ENCODE assay signal across 8 cellular contexts in genomic region chrY:12905520-12905887, GRCh38. TPM values are rescaled to one million over a fixed set of nuclear protein-coding genes. Genes with fewer than 3 reads are reported as not detected.
DNase-seq lines count a peak whose midpoint lies in the region; ATAC-seq lines count a peak whose summit lies in the region.

No MANE protein-coding gene starts in this region.

- H3K4me3 ChIP-seq in HUES64 (ENCODE audit: low read length) = peak overlapping the region; percentile 97

- ATAC-seq in GM18498 (IDR thresholded peaks at IDR 0.05; ENCODE audit: unreplicated experiment) (peak; percentile 46), esophagus mucosa (no peak)

- 0 out of 2 replicates have a peak, but pooled peaks cover 4% of the 10 kb centered on the region for H3K4me1 ChIP-seq in HUES64 (ENCODE audit: insufficient read depth, low read length)

- peak; percentile 26 to 65 for DNase-seq in activated CD4-positive, alpha-beta T cell treated with anti-CD3 and anti-CD28 coated beads, Interleukin-2, amount 50 U/mL, for 24 hours (ENCODE audit: low read depth in 1 of 2, low spot score in 1 of 2)
- DNase-seq in globus pallidus (ENCODE audit: low spot score) (peak; percentile 75), cerebellar nuclear complex (lab: John Stamatoyannopoulos, UW) (no peak), NCI-H1436 (lab: John Stamatoyannopoulos, UW) (no peak)
- peak; percentile 50 to 72 for DNase-seq in stimulated activated CD4-positive, alpha-beta T cell treated with anti-CD3 and anti-CD28 coated beads, Interleukin-4, amount 100 ng/mL, for 4 hours

- H3K9me3 ChIP-seq in HUES64 (ENCODE audit: insufficient read depth, low read depth, low read length) = no peaks in the 10 kb centered on the region

- WGBS in HUES64 = 2% methylated on average over 19 of the region's 19 CpGs

- peak overlapping the region; percentile 96 for H3K9ac ChIP-seq in HUES64 (ENCODE audit: low read depth, low read length)

- H3K27ac ChIP-seq in HUES64 (ENCODE audit: low read depth, low read length) = peak overlapping the region; percentile 93

- peaks cover 23% of the 10 kb centered on the region for H3K36me3 ChIP-seq in HUES64 (ENCODE audit: insufficient read depth, low read length)

- H3K27me3 ChIP-seq in HUES64 (ENCODE audit: insufficient read depth, low read length) = no peaks in the 10 kb centered on the region

RNA-seq across cellular contexts. Expression of gene DDX3Y, which starts 0.8 kb away (rescaled TPM):
- polyA plus RNA-seq in HUES64 (2013, experiment 1 of 2) = 39.2 TPM
- polyA plus RNA-seq in HUES64 (2013, experiment 2 of 2) = 47.9 TPM
- not detected for total RNA-seq in esophagus mucosa

Comparison
In these comparisons a context has a peak if more than half of its experiments do, and no peak if none do; other contexts are left out.
1. DNase-seq: peak in activated CD4-positive, alpha-beta T cell treated with anti-CD3 and anti-CD28 coated beads, Interleukin-2, amount 50 U/mL, for 24 hours (2 of 2), globus pallidus (single experiment) and stimulated activated CD4-positive, alpha-beta T cell treated with anti-CD3 and anti-CD28 coated beads, Interleukin-4, amount 100 ng/mL, for 4 hours (2 of 2); none in cerebellar nuclear complex (0 of 2) and NCI-H1436 (single experiment).